In genomic region chr7:134636008-134636449, GRCh38 we compare ENCODE assay signal across 10 cellular contexts. TPM values are rescaled to one million over a fixed set of nuclear protein-coding genes. Genes with fewer than 3 reads are reported as not detected.
DNase-seq lines count a peak whose midpoint lies in the region; ATAC-seq and TF ChIP-seq lines count a peak whose summit lies in the region.
"Had no signal": no experiment of that assay in that cellular context is flagged by ENCODE, and none has a peak within 500 bp of the region (broad histone marks: within the 10 kb centered on the region; RNA-seq: fewer than 3 reads in every experiment).

No MANE protein-coding gene starts in this region.

- peak overlapping the region; percentile 27 for H3K4me3 Mint-ChIP-seq in activated T-helper 17 cell treated with anti-CD3 and anti-CD28 coated beads, Interleukin-2, amount 50 U/mL, for 72 hours

- TF ChIP-seq POLR2A in spleen (IDR thresholded peaks at IDR 0.05) (no peak), sigmoid colon (IDR thresholded peaks at IDR 0.05) (no peak)

- H3K4me1 ChIP-seq in spleen (peaks cover 0 to 29% (median 11%) of the 10 kb centered on the region in 6 donors), sigmoid colon (no peaks in the 10 kb centered on the region)

- 14 to 35% (median 19%) methylated on average over 2 of the region's 2 CpGs for WGBS in spleen, 5 donors
- WGBS in sigmoid colon, 2 donors: 58 to 65% methylated on average over 2 of the region's 2 CpGs

- H3K4me1 Mint-ChIP-seq in activated T-helper 17 cell treated with anti-CD3 and anti-CD28 coated beads, Interleukin-2, amount 50 U/mL, for 72 hours: peaks cover 14% of the 10 kb centered on the region

- H3K27me3 ChIP-seq in spleen (replicated peaks in 1 of 7) (no peaks in the 10 kb centered on the region), sigmoid colon (no peaks in the 10 kb centered on the region)

- H3K27ac ChIP-seq in spleen: peak overlapping the region; percentile 2 to 76 (median 63)
- H3K27ac ChIP-seq in sigmoid colon: no peak overlapping the region
- H3K27ac ChIP-seq: 22Rv1, cardiac muscle cell had no signal

- ATAC-seq in HG02973 (IDR thresholded peaks at IDR 0.05; ENCODE audit: unreplicated experiment): peak; percentile 86
- peak; percentile 75 for ATAC-seq in activated T-helper 17 cell treated with anti-CD3 and anti-CD28 coated beads, Interleukin-2, amount 50 U/mL, for 72 hours (replicated peaks)

- TF ChIP-seq EP300 in sigmoid colon (IDR thresholded peaks at IDR 0.05): no peak

- DNase-seq in DMS53 (lab: John Stamatoyannopoulos, UW) (peak; percentile 17), DMS53 treated with DMSO at 0.1 percent for 48 hours (lab: John Stamatoyannopoulos, UW; ENCODE audit: unreplicated experiment) (no peak), spleen (no peak), NCI-H128 (lab: John Stamatoyannopoulos, UW; ENCODE audit: unreplicated experiment) (no peak), sigmoid colon (no peak), NCI-H1092 (lab: John Stamatoyannopoulos, UW) (no peak)

- peaks cover 1% of the 10 kb centered on the region for H3K27me3 Mint-ChIP-seq in activated T-helper 17 cell treated with anti-CD3 and anti-CD28 coated beads, Interleukin-2, amount 50 U/mL, for 72 hours

- H3K9me3 Mint-ChIP-seq in activated T-helper 17 cell treated with anti-CD3 and anti-CD28 coated beads, Interleukin-2, amount 50 U/mL, for 72 hours: no peaks in the 10 kb centered on the region

- peak overlapping the region; percentile 71 for H3K27ac Mint-ChIP-seq in activated T-helper 17 cell treated with anti-CD3 and anti-CD28 coated beads, Interleukin-2, amount 50 U/mL, for 72 hours

- intact Hi-C loops in spleen (cut with DNase I; ENCODE audit: low total_unique reads) (loop anchor here (10.0 kb wide), 1 partner anchor 309 kb away; no protein-coding TSS in a partner anchor), sigmoid colon (cut with DNase I) (no loop called here)

- H3K36me3 Mint-ChIP-seq in activated T-helper 17 cell treated with anti-CD3 and anti-CD28 coated beads, Interleukin-2, amount 50 U/mL, for 72 hours (ENCODE audit: low read depth): no peaks in the 10 kb centered on the region

- H3K4me3 ChIP-seq in spleen: no peak overlapping the region
- no peak overlapping the region for H3K4me3 ChIP-seq in sigmoid colon
- H3K4me3 ChIP-seq: cardiac muscle cell had no signal

- no peaks in the 10 kb centered on the region for H3K36me3 ChIP-seq in spleen
- no peaks in the 10 kb centered on the region for H3K36me3 ChIP-seq in sigmoid colon
- H3K36me3 ChIP-seq: cardiac muscle cell had no signal

- H3K9me3 ChIP-seq in spleen: no peaks in the 10 kb centered on the region
- H3K9me3 ChIP-seq in sigmoid colon: no peaks in the 10 kb centered on the region

- TF ChIP-seq CTCF in spleen (IDR thresholded peaks at IDR 0.05 in 8 of 11, conservative IDR thresholded peaks at IDR 0.05 in 3 of 11): no peak
- TF ChIP-seq CTCF in sigmoid colon (IDR thresholded peaks at IDR 0.05): no peak

RNA-seq across cellular contexts. Expression of gene BPGM, which starts 10.6 kb away (rescaled TPM):
- total RNA-seq in activated T-helper 17 cell treated with anti-CD3 and anti-CD28 coated beads, Interleukin-2, amount 50 U/mL, for 72 hours: 10 to 100 TPM; 17.2 to 20.7 TPM
- 10 to 100 TPM; 12.0 to 64.4 (median 21.4) TPM for total RNA-seq in spleen
- 10 to 100 TPM; 10.6 to 15.2 (median 11.5) TPM for polyA plus RNA-seq in spleen
- 10 to 100 TPM; 14.8 to 22.8 (median 19.0) TPM for total RNA-seq in sigmoid colon
- 10 to 100 TPM in 1 of 3 donors, 1 to 10 TPM in 2; 9.0 to 10.5 (median 9.7) TPM for polyA plus RNA-seq in sigmoid colon

Comparison
In these comparisons a context has a peak if more than half of its experiments do, and no peak if none do; other contexts are left out.
1. H3K27ac ChIP-seq: peak in spleen (8 of 8); none in sigmoid colon (0 of 4).